ENCODE assay signal across 15 cellular contexts in genomic region chr5:95738834-95739233, GRCh38. TPM values are rescaled to one million over a fixed set of nuclear protein-coding genes. Genes with fewer than 3 reads are reported as not detected.
DNase-seq lines count a peak whose midpoint lies in the region; TF ChIP-seq lines count a peak whose summit lies in the region.
"Had no signal": no experiment of that assay in that cellular context is flagged by ENCODE, and none has a peak within 500 bp of the region (broad histone marks: within the 10 kb centered on the region; RNA-seq: fewer than 3 reads in every experiment).

No MANE protein-coding gene starts in this region.

- H3K79me2 ChIP-seq in Loucy (ENCODE audit: insufficient read depth, low read length) = peaks cover 74% of the 10 kb centered on the region

- no peak overlapping the region for H3K9ac ChIP-seq in Loucy (ENCODE audit: low read depth, low read length, poor library complexity, severe bottlenecking)
- H3K9ac ChIP-seq in endodermal cell (ENCODE audit: extremely low read depth, low read length, poor library complexity, severe bottlenecking) = no peak overlapping the region

- H3K4me2 ChIP-seq in Loucy (ENCODE audit: low read depth, low read length, poor library complexity, severe bottlenecking) = peak overlapping the region; percentile 85

- no peaks in the 10 kb centered on the region for H3F3A ChIP-seq in Loucy (ENCODE audit: low read depth)

- H4K20me1 ChIP-seq in Loucy (ENCODE audit: insufficient read depth, low read length, poor library complexity, severe bottlenecking) = peaks cover 32% of the 10 kb centered on the region

- no peaks in the 10 kb centered on the region for H3K27me3 ChIP-seq in Loucy (ENCODE audit: insufficient read depth, low read length, poor library complexity, severe bottlenecking)
- no peaks in the 10 kb centered on the region for H3K27me3 ChIP-seq in endodermal cell (ENCODE audit: control insufficient read depth, insufficient read depth, low read length, poor library complexity, severe bottlenecking)
- H3K27me3 ChIP-seq in uterus = no peaks in the 10 kb centered on the region
- H3K27me3 ChIP-seq: BE2C had no signal

- H3K36me3 ChIP-seq in Loucy (ENCODE audit: insufficient read depth, low read length) (peaks cover 6% of the 10 kb centered on the region; the same call in 1 of the 2 replicates), endodermal cell (ENCODE audit: control insufficient read depth, insufficient read depth, low read length) (peaks cover 94% of the 10 kb centered on the region), uterus (no peaks in the 10 kb centered on the region)

- TF ChIP-seq CTCF in Loucy (conservative IDR thresholded peaks at IDR 0.05; ENCODE audit: low read length) (no peak), endodermal cell (conservative IDR thresholded peaks at IDR 0.05) (no peak), mesothelial cell of epicardium (IDR thresholded peaks at IDR 0.05; ENCODE audit: unreplicated experiment) (no peak), uterus (IDR thresholded peaks at IDR 0.05) (no peak)

- H3K4me1 Mint-ChIP-seq in endodermal cell = peaks cover 36% of the 10 kb centered on the region
- peaks cover 40% of the 10 kb centered on the region for H3K4me1 Mint-ChIP-seq in mesothelial cell of epicardium

- H3K9me2 ChIP-seq in Loucy (replicated peaks; ENCODE audit: low read depth, low read length) = no peaks in the 10 kb centered on the region

- peaks cover 2% of the 10 kb centered on the region for H3K27me3 Mint-ChIP-seq in endodermal cell (ENCODE audit: insufficient read depth)
- H3K27me3 Mint-ChIP-seq in mesothelial cell of epicardium (ENCODE audit: low read depth) = no peaks in the 10 kb centered on the region
- H3K27me3 Mint-ChIP-seq: IgD-negative memory B cell had no signal

- 95 to 100% methylated on average over 2 to 4 of the region's 4 CpGs for WGBS in endodermal cell (ENCODE audit: insufficient coverage in 1 of 2, insufficient read length in 1 of 2), 2 experiments

- H3K9me3 Mint-ChIP-seq in endodermal cell (no peaks in the 10 kb centered on the region), mesothelial cell of epicardium (no peaks in the 10 kb centered on the region)
- H3K9me3 Mint-ChIP-seq: CD4-positive, alpha-beta T cell; HFFc6; IgD-negative memory B cell had no signal

- no peak overlapping the region for H2AFZ ChIP-seq in Loucy (ENCODE audit: low read length)

- H3K4me3 ChIP-seq in Loucy (ENCODE audit: low read length, poor library complexity, severe bottlenecking) (no peak overlapping the region), endodermal cell (ENCODE audit: low read length) (peak overlapping the region; percentile 89), uterus (no peak overlapping the region)

- H3K9me3 ChIP-seq in Loucy (ENCODE audit: insufficient read depth, low read depth, low read length) (no peaks in the 10 kb centered on the region), endodermal cell (ENCODE audit: control insufficient read depth, low read length) (no peaks in the 10 kb centered on the region), uterus (no peaks in the 10 kb centered on the region)
- H3K9me3 ChIP-seq: BE2C, Caco-2 had no signal

- DNase-seq in endodermal cell (no peak), mesothelial cell of epicardium (ENCODE audit: low spot score in 2 of 2, unreplicated experiment in 2 of 2) (no peak), uterus (no peak), GF-D8 (lab: John Stamatoyannopoulos, UW) (no peak), NCI-H2107 (lab: John Stamatoyannopoulos, UW) (no peak)
- DNase-seq: ACHN; BE2C; Caco-2; CD4-positive, alpha-beta T cell; GOT3; H7; HFFc6 had no signal

- intact Hi-C loops in uterus (cut with DNase I; ENCODE audit: low total_unique reads) = no loop called here

- TF ChIP-seq POLR2A in uterus (IDR thresholded peaks at IDR 0.05) = no peak

- H3K4me1 ChIP-seq in Loucy (ENCODE audit: insufficient read depth, low read length, poor library complexity, severe bottlenecking) (peaks cover 60% of the 10 kb centered on the region), endodermal cell (ENCODE audit: control insufficient read depth, insufficient read depth, low read length) (peaks cover 4% of the 10 kb centered on the region), uterus (no peaks in the 10 kb centered on the region)

- no peak overlapping the region for H3K27ac Mint-ChIP-seq in endodermal cell
- peak overlapping the region; percentile 50 for H3K27ac Mint-ChIP-seq in mesothelial cell of epicardium
- H3K27ac Mint-ChIP-seq: CD4-positive, alpha-beta T cell; HFFc6; IgD-negative memory B cell had no signal

- H3K4me3 Mint-ChIP-seq in endodermal cell = no peak overlapping the region
- H3K4me3 Mint-ChIP-seq in mesothelial cell of epicardium = no peak overlapping the region
- H3K4me3 Mint-ChIP-seq: CD4-positive, alpha-beta T cell had no signal

- peaks cover 78% of the 10 kb centered on the region for H3K36me3 Mint-ChIP-seq in endodermal cell (ENCODE audit: low read depth)
- H3K36me3 Mint-ChIP-seq in mesothelial cell of epicardium = peaks cover 39% of the 10 kb centered on the region

- H3K27ac ChIP-seq in endodermal cell (ENCODE audit: low read depth, low read length) (no peak overlapping the region), uterus (no peak overlapping the region)
- H3K27ac ChIP-seq: C4-2B had no signal

RNA-seq across cellular contexts. Expression of gene RHOBTB3, which starts 7.7 kb away (rescaled TPM):
- 100 to 1,000 TPM; 432 to 444 TPM for total RNA-seq in endodermal cell
- polyA plus RNA-seq in endodermal cell (2013, experiment 1 of 2) = 116 TPM
- 147 TPM for polyA plus RNA-seq in endodermal cell (2013, experiment 2 of 2)
- 146 to 154 TPM (median 153 TPM) in 3 replicates for total RNA-seq in mesothelial cell of epicardium
- total RNA-seq in uterus = 100 to 1,000 TPM in 1 of 4 donors, 10 to 100 TPM in 3; 70.6 to 126 (median 80.1) TPM

RNA-seq across cellular contexts. Expression of gene SPATA9, which starts 56.0 kb away (rescaled TPM):
- total RNA-seq in endodermal cell = 1 to 10 TPM in 1 of 2 donors, under 1 TPM in 1; 0.70 to 2.0 TPM
- 0.36 TPM for polyA plus RNA-seq in endodermal cell (2013, experiment 1 of 2)
- polyA plus RNA-seq in endodermal cell (2013, experiment 2 of 2) = 0.33 TPM
- total RNA-seq in mesothelial cell of epicardium = 0.74 to 1.3 TPM (median 0.95 TPM) in 3 replicates
- total RNA-seq in uterus = 1 to 10 TPM in 1 of 4 donors, under 1 TPM in 1, not detected in 2; 0.34 to 1.6 TPM
- total RNA-seq: CD4-positive, alpha-beta T cell; H7 had no signal
- polyA plus RNA-seq: IgD-negative memory B cell had no signal
